8 cellular contexts compared by ENCODE assay signal in genomic region chr11:14249121-14249963, GRCh38.
A peak's percentile ranks its signal among the peaks of the same experiment; 100 is the strongest.
DNase-seq lines count a peak whose midpoint lies in the region; ATAC-seq, FAIRE-seq and TF ChIP-seq lines count a peak whose summit lies in the region.

No MANE protein-coding gene starts in this region.

- H3K36me3 Mint-ChIP-seq in activated CD4-positive, alpha-beta T cell treated with anti-CD3 and anti-CD28 coated beads, Interleukin-2, amount 10 ng/mL, durations not matched to agents 7 days and 5 days (ENCODE audit: low read depth), result no peaks in the 10 kb centered on the region

- H3K9me3 Mint-ChIP-seq in activated CD4-positive, alpha-beta T cell treated with anti-CD3 and anti-CD28 coated beads, Interleukin-2, amount 10 ng/mL, durations not matched to agents 7 days and 5 days, result no peaks in the 10 kb centered on the region

- H3K9ac ChIP-seq in liver (ENCODE audit: low read depth in 1 of 2, low read length in 2 of 2), result no peak overlapping the region

- H3K4me3 ChIP-seq in liver (ENCODE audit: low read depth in 1 of 3, low read length in 3 of 3), result no peak overlapping the region

- FAIRE-seq in H54 (lab: Jason Lieb, UNC), result no peak

- CTCF ChIA-PET in activated CD4-positive, alpha-beta T cell treated with anti-CD3 and anti-CD28 coated beads, Interleukin-2, amount 10 ng/mL, durations not matched to agents 7 days and 5 days (lab: Charles Lee), result interaction anchor here (1.5 kb wide), 1 partner anchor 13 kb away, joined by 4 read pairs; no protein-coding TSS in a partner anchor

- peak; percentile 99 to 100 for TF ChIP-seq RAD21 in liver (IDR thresholded peaks at IDR 0.05)

- peaks cover 0 to 4% (median 0%) of the 10 kb centered on the region in 4 donors for H3K4me1 ChIP-seq in liver (ENCODE audit: control insufficient read depth in 4 of 4, insufficient read depth in 4 of 4, low read length in 3 of 4)

- TF ChIP-seq CTCF in liver (IDR thresholded peaks at IDR 0.05; ENCODE audit: low read depth, low read length, missing input control), result peak; percentile 92

- H3K9me3 ChIP-seq in liver (ENCODE audit: control insufficient read depth in 4 of 4, low read length in 3 of 4), result no peaks in the 10 kb centered on the region

- no peaks in the 10 kb centered on the region for H3K36me3 ChIP-seq in liver (ENCODE audit: control insufficient read depth in 4 of 4, insufficient read depth in 3 of 4, low read depth in 1 of 4, low read length in 3 of 4)

- H3K4me1 Mint-ChIP-seq in activated CD4-positive, alpha-beta T cell treated with anti-CD3 and anti-CD28 coated beads, Interleukin-2, amount 10 ng/mL, durations not matched to agents 7 days and 5 days, result peaks cover 24% of the 10 kb centered on the region

- POLR2A ChIA-PET in activated CD4-positive, alpha-beta T cell treated with anti-CD3 and anti-CD28 coated beads, Interleukin-2, amount 10 ng/mL, durations not matched to agents 7 days and 5 days (lab: Charles Lee), result no interaction called here

- peaks cover 16% of the 10 kb centered on the region for H3K27me3 Mint-ChIP-seq in activated CD4-positive, alpha-beta T cell treated with anti-CD3 and anti-CD28 coated beads, Interleukin-2, amount 10 ng/mL, durations not matched to agents 7 days and 5 days

- H3K27ac ChIP-seq in cingulate gyrus (ENCODE audit: low read depth, low read length), result peak overlapping the region; percentile 69
- H3K27ac ChIP-seq in liver (ENCODE audit: low read depth in 1 of 2, low read length in 2 of 2), result no peak overlapping the region

- H3K27ac Mint-ChIP-seq in activated CD4-positive, alpha-beta T cell treated with anti-CD3 and anti-CD28 coated beads, Interleukin-2, amount 10 ng/mL, durations not matched to agents 7 days and 5 days, result no peak overlapping the region

- no peak for TF ChIP-seq POLR2A in H54 (IDR thresholded peaks at IDR 0.05; ENCODE audit: low read depth, low read length)

- DNase-seq in CD1c-positive myeloid dendritic cell (ENCODE audit: extremely low spot score) (peak; percentile 84), H54 (ENCODE audit: insufficient read length, low spot score) (peak; percentile 44), NCI-H345 (lab: John Stamatoyannopoulos, UW) (peak; percentile 66)
- peak; percentile 79 for DNase-seq in activated CD4-positive, alpha-beta T cell treated with anti-CD3 and anti-CD28 coated beads, Interleukin-2, amount 10 ng/mL, durations not matched to agents 7 days and 5 days
- DNase-seq in stimulated activated CD4-positive, alpha-beta T cell treated with anti-CD3 and anti-CD28 coated beads, TNF-alpha, amount 100 ng/mL, for 4 hours (ENCODE audit: low read depth in 3 of 3), result peak; percentile 34 to 49 (median 44)

- peaks cover 0 to 2% (median 0%) of the 10 kb centered on the region in 4 donors for H3K27me3 ChIP-seq in liver (ENCODE audit: control insufficient read depth in 4 of 4, insufficient read depth in 4 of 4, low read length in 3 of 4)

- ATAC-seq in GM18498 (IDR thresholded peaks at IDR 0.05; ENCODE audit: unreplicated experiment), result no peak

- peak overlapping the region; percentile 8 for H3K4me3 Mint-ChIP-seq in activated CD4-positive, alpha-beta T cell treated with anti-CD3 and anti-CD28 coated beads, Interleukin-2, amount 10 ng/mL, durations not matched to agents 7 days and 5 days

- 25% methylated on average over 10 of the region's 10 CpGs for WGBS in liver

TF ChIP-seq in liver, 16 proteins besides CTCF, POLR2A, EP300 and RAD21:
- no peak for TF ChIP-seq GABPA (IDR thresholded peaks at IDR 0.05 in 1 of 2, conservative IDR thresholded peaks at IDR 0.05 in 1 of 2)
- no peak for TF ChIP-seq JUND (IDR thresholded peaks at IDR 0.05)
- no peak for TF ChIP-seq RXRA (IDR thresholded peaks at IDR 0.05)
- TF ChIP-seq HNF4A (conservative IDR thresholded peaks at IDR 0.05), result no peak
- no peak for TF ChIP-seq ATF3 (IDR thresholded peaks at IDR 0.05)
- TF ChIP-seq SP1 (IDR thresholded peaks at IDR 0.05), result no peak
- TF ChIP-seq ZBTB33 (IDR thresholded peaks at IDR 0.05), result no peak
- TF ChIP-seq NR2F2 (IDR thresholded peaks at IDR 0.05), result no peak
- no peak for TF ChIP-seq FOXA2 (IDR thresholded peaks at IDR 0.05)
- TF ChIP-seq MAX (IDR thresholded peaks at IDR 0.05), result no peak
- no peak for TF ChIP-seq FOXA1 (IDR thresholded peaks at IDR 0.05)
- TF ChIP-seq TAF1 (conservative IDR thresholded peaks at IDR 0.05), result no peak
- no peak for TF ChIP-seq REST (IDR thresholded peaks at IDR 0.05)
- no peak for TF ChIP-seq YY1 (IDR thresholded peaks at IDR 0.05)
- TF ChIP-seq HNF4G (IDR thresholded peaks at IDR 0.05), result no peak
- TF ChIP-seq EGR1 (IDR thresholded peaks at IDR 0.05; ENCODE audit: low read depth in 2 of 2), result no peak
TF ChIP-seq in liver: peak in this region for 0.
